In genomic region chr3:47803478-47804025, GRCh38 we compare ENCODE assay signal across 8 cellular contexts. TPM values are rescaled to one million over a fixed set of nuclear protein-coding genes. Genes with fewer than 3 reads are reported as not detected.
DNase-seq lines count a peak whose midpoint lies in the region; ATAC-seq and TF ChIP-seq lines count a peak whose summit lies in the region.

No MANE protein-coding gene starts in this region.

- H3K79me2 ChIP-seq in Karpas-422 (ENCODE audit: low read length) (peaks cover 22% of the 10 kb centered on the region), mammary epithelial cell (ENCODE audit: insufficient read depth, low read length) (peaks cover 22% of the 10 kb centered on the region)

- TF ChIP-seq CTCF in CD8-positive, alpha-beta T cell (IDR thresholded peaks at IDR 0.05) = no peak
- no peak for TF ChIP-seq CTCF in mammary epithelial cell (conservative IDR thresholded peaks at IDR 0.05 in 1 of 2, IDR thresholded peaks at IDR 0.05 in 1 of 2; ENCODE audit: extremely low read depth in 1 of 2, insufficient read depth in 1 of 2, low read depth in 1 of 2, low read length in 2 of 2)

- peaks cover 17% of the 10 kb centered on the region for H3K4me1 ChIP-seq in CD8-positive, alpha-beta T cell (ENCODE audit: insufficient read depth, low read length)
- H3K4me1 ChIP-seq in Karpas-422 (ENCODE audit: low read length) = peaks cover 25% of the 10 kb centered on the region
- peaks cover 19% of the 10 kb centered on the region for H3K4me1 ChIP-seq in mammary epithelial cell (ENCODE audit: insufficient read depth, low read length)
- peaks cover 5 to 17% of the 10 kb centered on the region in 2 donors for H3K4me1 ChIP-seq in muscle layer of duodenum (ENCODE audit: control insufficient read depth in 1 of 2, insufficient read depth in 2 of 2, low read length in 2 of 2)

- CTCF ChIA-PET in CD8-positive, alpha-beta T cell (lab: Charles Lee) = interaction anchor here (2.8 kb wide), 1 partner anchor 21 kb away, joined by 17 read pairs; no protein-coding TSS in a partner anchor
- CTCF ChIA-PET in mammary epithelial cell (lab: Charles Lee; ENCODE audit: low non-redundant PET) = no interaction called here

- H3K9me2 ChIP-seq in Karpas-422 (replicated peaks; ENCODE audit: insufficient read depth, low read length) = no peaks in the 10 kb centered on the region

- no peaks in the 10 kb centered on the region for H3K9me3 ChIP-seq in CD8-positive, alpha-beta T cell (ENCODE audit: low read length)
- H3K9me3 ChIP-seq in Karpas-422 (ENCODE audit: low read length) (no peaks in the 10 kb centered on the region), mammary epithelial cell (replicated peaks; ENCODE audit: insufficient read depth, low read length) (no peaks in the 10 kb centered on the region), muscle layer of duodenum (ENCODE audit: control insufficient read depth in 1 of 2, low read length in 2 of 2) (no peaks in the 10 kb centered on the region)

- H4K20me1 ChIP-seq in Karpas-422 (ENCODE audit: insufficient read depth, low read depth, low read length) (no peaks in the 10 kb centered on the region), mammary epithelial cell (ENCODE audit: insufficient read depth, low read length) (no peaks in the 10 kb centered on the region)

- TSS peak; percentile 18 for BruUV-seq in mammary epithelial cell (replicated peaks; lab: Mats Ljungman, UMichigan)

- H3K27ac ChIP-seq in CD8-positive, alpha-beta T cell (ENCODE audit: low read depth, low read length) = peak overlapping the region; percentile 73
- H3K27ac ChIP-seq in Karpas-422 (ENCODE audit: low read length) (peak overlapping the region; percentile 42), mammary epithelial cell (ENCODE audit: insufficient read depth, low read depth, low read length) (peak overlapping the region; percentile 89), muscle layer of duodenum (ENCODE audit: low read length) (peak overlapping the region; percentile 91)

- no peak for ATAC-seq in CD8-positive, alpha-beta T cell
- ATAC-seq in HG03280 (IDR thresholded peaks at IDR 0.05; ENCODE audit: unreplicated experiment) = no peak

- intact Hi-C loops in CD8-positive, alpha-beta T cell (cut with DNase I, micrococcal nuclease) = loop anchor here (1.0 to 5.0 kb wide), 12 partner anchors 14 to 641 kb away; partner anchors contain the start of genes ELP6 (in 2 of the 2), SMARCC1 (in 2 of the 2), CSPG5 (in 1 of the 2) and KIF9 (in 1 of the 2)
- intact Hi-C loops in mammary epithelial cell (cut with micrococcal nuclease) = loop anchor here (1.0 kb wide), 1 partner anchor 22 kb away; no protein-coding TSS in a partner anchor

- peak overlapping the region; percentile 95 for H3K4me3 ChIP-seq in CD8-positive, alpha-beta T cell (ENCODE audit: low read depth, low read length)
- H3K4me3 ChIP-seq in Karpas-422 (ENCODE audit: low read length) (peak overlapping the region; percentile 99), mammary epithelial cell (replicated peaks in 1 of 3; ENCODE audit: insufficient read depth in 1 of 3, low read depth in 2 of 3, low read length in 3 of 3) (peak overlapping the region; percentile 74 to 92 (median 89)), muscle layer of duodenum (ENCODE audit: low read depth in 1 of 2, low read length in 2 of 2) (peak overlapping the region; percentile 86 to 88)

- dilution Hi-C loops in mammary epithelial cell (cut with HindIII; ENCODE audit: low sequenced_read_pairs) = no loop called here

- H3K4me2 ChIP-seq in Karpas-422 (ENCODE audit: low read depth, low read length, poor library complexity, severe bottlenecking) (peak overlapping the region; percentile 92), mammary epithelial cell (ENCODE audit: insufficient read depth, low read depth, low read length) (peak overlapping the region; percentile 96)

- peak overlapping the region; percentile 95 for H3K27ac Mint-ChIP-seq in CD8-positive, alpha-beta T cell

- H3K4me1 Mint-ChIP-seq in CD8-positive, alpha-beta T cell (ENCODE audit: low read depth) = peaks cover 21% of the 10 kb centered on the region

- peaks cover 20% of the 10 kb centered on the region for H3K36me3 Mint-ChIP-seq in CD8-positive, alpha-beta T cell

- in situ Hi-C loops in mammary epithelial cell (cut with MboI; ENCODE audit: low sequenced_read_pairs in 2 of 2) = no loop called here

- POLR2A ChIA-PET in CD8-positive, alpha-beta T cell (lab: Charles Lee) = interaction anchor here (1.6 kb wide), 1 partner anchor 22 kb away, joined by 4 read pairs; no protein-coding TSS in a partner anchor

- peaks cover 3% of the 10 kb centered on the region for H3K36me3 ChIP-seq in CD8-positive, alpha-beta T cell (ENCODE audit: insufficient read depth, low read length)
- H3K36me3 ChIP-seq in Karpas-422 (ENCODE audit: insufficient read depth, low read length) (no peaks in the 10 kb centered on the region; the same call in 1 of the 2 replicates), mammary epithelial cell (ENCODE audit: insufficient read depth, low read length) (peaks cover 9% of the 10 kb centered on the region), muscle layer of duodenum (ENCODE audit: control insufficient read depth in 1 of 2, insufficient read depth in 2 of 2, low read length in 2 of 2) (no peaks in the 10 kb centered on the region)

- H2AFZ ChIP-seq in Karpas-422 (ENCODE audit: low read length) (peak overlapping the region; percentile 88), mammary epithelial cell (ENCODE audit: low read depth, low read length) (peak overlapping the region; percentile 94)

- WGBS in mammary epithelial cell (ENCODE audit: low coverage, missing lambda C conversion rate) = 0% methylated on average over 11 of the region's 20 CpGs

- H3K9ac ChIP-seq in Karpas-422 (ENCODE audit: low read length) = peak overlapping the region; percentile 96
- peak overlapping the region; percentile 76 for H3K9ac ChIP-seq in mammary epithelial cell (ENCODE audit: insufficient read depth, low read length)

- no peaks in the 10 kb centered on the region for H3K27me3 Mint-ChIP-seq in CD8-positive, alpha-beta T cell (ENCODE audit: low read depth)

- H3K27me3 ChIP-seq in CD8-positive, alpha-beta T cell (ENCODE audit: insufficient read depth, low read length) = no peaks in the 10 kb centered on the region
- H3K27me3 ChIP-seq in Karpas-422 (ENCODE audit: low read length) = no peaks in the 10 kb centered on the region
- H3K27me3 ChIP-seq in mammary epithelial cell (ENCODE audit: insufficient read depth, low read length) = no peaks in the 10 kb centered on the region
- H3K27me3 ChIP-seq in muscle layer of duodenum (ENCODE audit: low read depth, low read length) = no peaks in the 10 kb centered on the region

- H3K4me3 Mint-ChIP-seq in CD8-positive, alpha-beta T cell = peak overlapping the region; percentile 93

- DNase-seq in CD8-positive, alpha-beta T cell = peak in 1 of 7 experiments; percentile 11
- DNase-seq in Karpas-422 (peak; percentile 65), mammary epithelial cell (no peak), DMS53 treated with DMSO at 0.1 percent for 48 hours (lab: John Stamatoyannopoulos, UW; ENCODE audit: unreplicated experiment) (no peak), SW480 (ENCODE audit: low spot score) (no peak), NCI-H1105 treated with DMSO at 0.1 percent for 48 hours (lab: John Stamatoyannopoulos, UW) (no peak)

- no peaks in the 10 kb centered on the region for H3K9me3 Mint-ChIP-seq in CD8-positive, alpha-beta T cell

RNA-seq across cellular contexts. Expression of gene DHX30, which starts 0.6 kb away (rescaled TPM):
- 10 to 100 TPM; 80.7 to 83.4 TPM for total RNA-seq in CD8-positive, alpha-beta T cell
- 58.6 and 106 TPM in 2 replicates for total RNA-seq in Karpas-422 (2014; rRNA removed; shearing (Covaris generic); ENCODE audit: low replicate concordance)
- total RNA-seq in mammary epithelial cell = 10 to 100 TPM; 60.5 to 61.6 TPM
- polyA plus RNA-seq in mammary epithelial cell = 53.4 TPM
- 44.0 TPM for polyA minus RNA-seq in mammary epithelial cell

RNA-seq across cellular contexts. Expression of gene SMARCC1, which starts 21.9 kb away (rescaled TPM):
- total RNA-seq in CD8-positive, alpha-beta T cell = 10 to 100 TPM; 65.4 to 68.2 TPM
- 59.2 and 71.3 TPM in 2 replicates for total RNA-seq in Karpas-422 (2014; rRNA removed; shearing (Covaris generic); ENCODE audit: low replicate concordance)
- 10 to 100 TPM; 52.8 to 94.1 TPM for total RNA-seq in mammary epithelial cell
- polyA plus RNA-seq in mammary epithelial cell = 23.8 TPM
- polyA minus RNA-seq in mammary epithelial cell = 87.3 TPM
